1 cellular context compared by ENCODE assay signal in the genomic region with DNA sequence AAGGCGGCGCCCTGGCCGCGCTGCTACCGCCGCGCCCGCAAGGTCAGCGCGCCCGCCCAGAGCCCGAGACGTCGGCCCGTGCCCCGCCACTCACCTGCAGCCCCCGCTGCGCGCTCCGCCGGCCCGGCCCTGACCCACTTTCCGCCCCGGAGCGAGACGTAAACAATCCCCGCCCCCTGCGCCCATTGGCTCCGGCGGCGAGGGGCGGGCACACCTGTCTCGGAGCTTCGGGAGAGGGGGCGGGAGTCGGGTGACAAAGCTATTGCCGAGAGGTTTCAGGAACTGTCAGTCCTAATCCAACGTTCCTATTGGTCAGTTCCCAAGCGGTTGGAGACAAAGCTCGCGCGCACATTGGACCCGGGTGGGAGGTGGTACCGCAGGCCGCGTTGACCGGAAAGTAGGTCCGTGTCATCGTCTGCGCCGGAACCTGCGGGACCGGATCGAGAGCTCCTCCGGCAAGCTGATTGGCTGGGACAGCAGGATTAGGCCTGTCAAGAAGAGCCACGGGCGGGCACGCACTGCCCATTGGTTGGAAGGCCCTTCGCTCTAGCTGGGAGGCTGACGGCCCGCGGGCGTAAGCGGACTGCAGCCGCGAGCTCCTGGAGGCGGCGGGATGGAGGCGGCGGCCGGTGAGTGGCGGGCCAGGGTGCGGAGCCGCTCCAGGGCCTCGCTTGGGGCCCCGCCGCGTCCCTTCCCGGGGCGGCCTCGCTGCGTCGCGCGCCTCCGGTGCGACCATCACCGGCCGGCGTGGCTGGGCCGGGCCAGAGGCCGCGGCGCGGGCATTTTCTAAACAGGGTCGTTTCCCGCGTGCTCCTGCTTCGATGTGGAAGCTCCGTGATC.
TF ChIP-seq lines count a peak whose summit lies in the region.

A gene with protein sequence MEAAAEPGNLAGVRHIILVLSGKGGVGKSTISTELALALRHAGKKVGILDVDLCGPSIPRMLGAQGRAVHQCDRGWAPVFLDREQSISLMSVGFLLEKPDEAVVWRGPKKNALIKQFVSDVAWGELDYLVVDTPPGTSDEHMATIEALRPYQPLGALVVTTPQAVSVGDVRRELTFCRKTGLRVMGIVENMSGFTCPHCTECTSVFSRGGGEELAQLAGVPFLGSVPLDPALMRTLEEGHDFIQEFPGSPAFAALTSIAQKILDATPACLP (plus strand): TSS at position 553 of the 840 bp plus-strand sequence. CDS start 61 bp downstream, at position 614.
A gene (minus strand): TSS at position 164 of the 840 bp plus-strand sequence. CDS start 1,088 bp downstream, outside the sequence.

TF ChIP-seq in K562, 482 proteins besides CTCF, POLR2A, EP300 and RAD21 (continued from another document and continues in another):
- TF ChIP-seq, protein P1, sequence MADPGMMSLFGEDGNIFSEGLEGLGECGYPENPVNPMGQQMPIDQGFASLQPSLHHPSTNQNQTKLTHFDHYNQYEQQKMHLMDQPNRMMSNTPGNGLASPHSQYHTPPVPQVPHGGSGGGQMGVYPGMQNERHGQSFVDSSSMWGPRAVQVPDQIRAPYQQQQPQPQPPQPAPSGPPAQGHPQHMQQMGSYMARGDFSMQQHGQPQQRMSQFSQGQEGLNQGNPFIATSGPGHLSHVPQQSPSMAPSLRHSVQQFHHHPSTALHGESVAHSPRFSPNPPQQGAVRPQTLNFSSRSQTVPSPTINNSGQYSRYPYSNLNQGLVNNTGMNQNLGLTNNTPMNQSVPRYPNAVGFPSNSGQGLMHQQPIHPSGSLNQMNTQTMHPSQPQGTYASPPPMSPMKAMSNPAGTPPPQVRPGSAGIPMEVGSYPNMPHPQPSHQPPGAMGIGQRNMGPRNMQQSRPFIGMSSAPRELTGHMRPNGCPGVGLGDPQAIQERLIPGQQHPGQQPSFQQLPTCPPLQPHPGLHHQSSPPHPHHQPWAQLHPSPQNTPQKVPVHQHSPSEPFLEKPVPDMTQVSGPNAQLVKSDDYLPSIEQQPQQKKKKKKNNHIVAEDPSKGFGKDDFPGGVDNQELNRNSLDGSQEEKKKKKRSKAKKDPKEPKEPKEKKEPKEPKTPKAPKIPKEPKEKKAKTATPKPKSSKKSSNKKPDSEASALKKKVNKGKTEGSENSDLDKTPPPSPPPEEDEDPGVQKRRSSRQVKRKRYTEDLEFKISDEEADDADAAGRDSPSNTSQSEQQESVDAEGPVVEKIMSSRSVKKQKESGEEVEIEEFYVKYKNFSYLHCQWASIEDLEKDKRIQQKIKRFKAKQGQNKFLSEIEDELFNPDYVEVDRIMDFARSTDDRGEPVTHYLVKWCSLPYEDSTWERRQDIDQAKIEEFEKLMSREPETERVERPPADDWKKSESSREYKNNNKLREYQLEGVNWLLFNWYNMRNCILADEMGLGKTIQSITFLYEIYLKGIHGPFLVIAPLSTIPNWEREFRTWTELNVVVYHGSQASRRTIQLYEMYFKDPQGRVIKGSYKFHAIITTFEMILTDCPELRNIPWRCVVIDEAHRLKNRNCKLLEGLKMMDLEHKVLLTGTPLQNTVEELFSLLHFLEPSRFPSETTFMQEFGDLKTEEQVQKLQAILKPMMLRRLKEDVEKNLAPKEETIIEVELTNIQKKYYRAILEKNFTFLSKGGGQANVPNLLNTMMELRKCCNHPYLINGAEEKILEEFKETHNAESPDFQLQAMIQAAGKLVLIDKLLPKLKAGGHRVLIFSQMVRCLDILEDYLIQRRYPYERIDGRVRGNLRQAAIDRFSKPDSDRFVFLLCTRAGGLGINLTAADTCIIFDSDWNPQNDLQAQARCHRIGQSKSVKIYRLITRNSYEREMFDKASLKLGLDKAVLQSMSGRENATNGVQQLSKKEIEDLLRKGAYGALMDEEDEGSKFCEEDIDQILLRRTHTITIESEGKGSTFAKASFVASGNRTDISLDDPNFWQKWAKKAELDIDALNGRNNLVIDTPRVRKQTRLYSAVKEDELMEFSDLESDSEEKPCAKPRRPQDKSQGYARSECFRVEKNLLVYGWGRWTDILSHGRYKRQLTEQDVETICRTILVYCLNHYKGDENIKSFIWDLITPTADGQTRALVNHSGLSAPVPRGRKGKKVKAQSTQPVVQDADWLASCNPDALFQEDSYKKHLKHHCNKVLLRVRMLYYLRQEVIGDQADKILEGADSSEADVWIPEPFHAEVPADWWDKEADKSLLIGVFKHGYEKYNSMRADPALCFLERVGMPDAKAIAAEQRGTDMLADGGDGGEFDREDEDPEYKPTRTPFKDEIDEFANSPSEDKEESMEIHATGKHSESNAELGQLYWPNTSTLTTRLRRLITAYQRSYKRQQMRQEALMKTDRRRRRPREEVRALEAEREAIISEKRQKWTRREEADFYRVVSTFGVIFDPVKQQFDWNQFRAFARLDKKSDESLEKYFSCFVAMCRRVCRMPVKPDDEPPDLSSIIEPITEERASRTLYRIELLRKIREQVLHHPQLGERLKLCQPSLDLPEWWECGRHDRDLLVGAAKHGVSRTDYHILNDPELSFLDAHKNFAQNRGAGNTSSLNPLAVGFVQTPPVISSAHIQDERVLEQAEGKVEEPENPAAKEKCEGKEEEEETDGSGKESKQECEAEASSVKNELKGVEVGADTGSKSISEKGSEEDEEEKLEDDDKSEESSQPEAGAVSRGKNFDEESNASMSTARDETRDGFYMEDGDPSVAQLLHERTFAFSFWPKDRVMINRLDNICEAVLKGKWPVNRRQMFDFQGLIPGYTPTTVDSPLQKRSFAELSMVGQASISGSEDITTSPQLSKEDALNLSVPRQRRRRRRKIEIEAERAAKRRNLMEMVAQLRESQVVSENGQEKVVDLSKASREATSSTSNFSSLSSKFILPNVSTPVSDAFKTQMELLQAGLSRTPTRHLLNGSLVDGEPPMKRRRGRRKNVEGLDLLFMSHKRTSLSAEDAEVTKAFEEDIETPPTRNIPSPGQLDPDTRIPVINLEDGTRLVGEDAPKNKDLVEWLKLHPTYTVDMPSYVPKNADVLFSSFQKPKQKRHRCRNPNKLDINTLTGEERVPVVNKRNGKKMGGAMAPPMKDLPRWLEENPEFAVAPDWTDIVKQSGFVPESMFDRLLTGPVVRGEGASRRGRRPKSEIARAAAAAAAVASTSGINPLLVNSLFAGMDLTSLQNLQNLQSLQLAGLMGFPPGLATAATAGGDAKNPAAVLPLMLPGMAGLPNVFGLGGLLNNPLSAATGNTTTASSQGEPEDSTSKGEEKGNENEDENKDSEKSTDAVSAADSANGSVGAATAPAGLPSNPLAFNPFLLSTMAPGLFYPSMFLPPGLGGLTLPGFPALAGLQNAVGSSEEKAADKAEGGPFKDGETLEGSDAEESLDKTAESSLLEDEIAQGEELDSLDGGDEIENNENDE (IDR thresholded peaks at IDR 0.05; ENCODE audit: low read depth, low read length), result no peak
- no peak for TF ChIP-seq ZNF253 (CRISPR knock-in tag; conservative IDR thresholded peaks at IDR 0.05)
- no peak for TF ChIP-seq XRCC3 (IDR thresholded peaks at IDR 0.05)
- no peak; a peak in 1 of 4 replicates for TF ChIP-seq RCOR1 (IDR thresholded peaks at IDR 0.05; ENCODE audit: borderline replicate concordance in 1 of 2, low read depth in 2 of 2, low read length in 2 of 2)
- TF ChIP-seq WHSC1 (IDR thresholded peaks at IDR 0.05; ENCODE audit: low read length), result no peak
- TF ChIP-seq SRSF9 (IDR thresholded peaks at IDR 0.05; ENCODE audit: borderline replicate concordance, low read depth, low read length), result no peak
- TF ChIP-seq NFRKB (IDR thresholded peaks at IDR 0.05; ENCODE audit: low read depth), result no peak
- TF ChIP-seq, protein P2, sequence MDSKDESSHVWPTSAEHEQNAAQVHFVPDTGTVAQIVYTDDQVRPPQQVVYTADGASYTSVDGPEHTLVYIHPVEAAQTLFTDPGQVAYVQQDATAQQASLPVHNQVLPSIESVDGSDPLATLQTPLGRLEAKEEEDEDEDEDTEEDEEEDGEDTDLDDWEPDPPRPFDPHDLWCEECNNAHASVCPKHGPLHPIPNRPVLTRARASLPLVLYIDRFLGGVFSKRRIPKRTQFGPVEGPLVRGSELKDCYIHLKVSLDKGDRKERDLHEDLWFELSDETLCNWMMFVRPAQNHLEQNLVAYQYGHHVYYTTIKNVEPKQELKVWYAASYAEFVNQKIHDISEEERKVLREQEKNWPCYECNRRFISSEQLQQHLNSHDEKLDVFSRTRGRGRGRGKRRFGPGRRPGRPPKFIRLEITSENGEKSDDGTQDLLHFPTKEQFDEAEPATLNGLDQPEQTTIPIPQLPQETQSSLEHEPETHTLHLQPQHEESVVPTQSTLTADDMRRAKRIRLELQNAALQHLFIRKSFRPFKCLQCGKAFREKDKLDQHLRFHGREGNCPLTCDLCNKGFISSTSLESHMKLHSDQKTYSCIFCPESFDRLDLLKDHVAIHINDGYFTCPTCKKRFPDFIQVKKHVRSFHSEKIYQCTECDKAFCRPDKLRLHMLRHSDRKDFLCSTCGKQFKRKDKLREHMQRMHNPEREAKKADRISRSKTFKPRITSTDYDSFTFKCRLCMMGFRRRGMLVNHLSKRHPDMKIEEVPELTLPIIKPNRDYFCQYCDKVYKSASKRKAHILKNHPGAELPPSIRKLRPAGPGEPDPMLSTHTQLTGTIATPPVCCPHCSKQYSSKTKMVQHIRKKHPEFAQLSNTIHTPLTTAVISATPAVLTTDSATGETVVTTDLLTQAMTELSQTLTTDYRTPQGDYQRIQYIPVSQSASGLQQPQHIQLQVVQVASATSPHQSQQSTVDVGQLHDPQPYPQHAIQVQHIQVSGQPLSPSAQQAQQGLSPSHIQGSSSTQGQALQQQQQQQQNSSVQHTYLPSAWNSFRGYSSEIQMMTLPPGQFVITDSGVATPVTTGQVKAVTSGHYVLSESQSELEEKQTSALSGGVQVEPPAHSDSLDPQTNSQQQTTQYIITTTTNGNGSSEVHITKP (IDR thresholded peaks at IDR 0.05; ENCODE audit: partially characterized antibody), result no peak
- TF ChIP-seq, protein P3, sequence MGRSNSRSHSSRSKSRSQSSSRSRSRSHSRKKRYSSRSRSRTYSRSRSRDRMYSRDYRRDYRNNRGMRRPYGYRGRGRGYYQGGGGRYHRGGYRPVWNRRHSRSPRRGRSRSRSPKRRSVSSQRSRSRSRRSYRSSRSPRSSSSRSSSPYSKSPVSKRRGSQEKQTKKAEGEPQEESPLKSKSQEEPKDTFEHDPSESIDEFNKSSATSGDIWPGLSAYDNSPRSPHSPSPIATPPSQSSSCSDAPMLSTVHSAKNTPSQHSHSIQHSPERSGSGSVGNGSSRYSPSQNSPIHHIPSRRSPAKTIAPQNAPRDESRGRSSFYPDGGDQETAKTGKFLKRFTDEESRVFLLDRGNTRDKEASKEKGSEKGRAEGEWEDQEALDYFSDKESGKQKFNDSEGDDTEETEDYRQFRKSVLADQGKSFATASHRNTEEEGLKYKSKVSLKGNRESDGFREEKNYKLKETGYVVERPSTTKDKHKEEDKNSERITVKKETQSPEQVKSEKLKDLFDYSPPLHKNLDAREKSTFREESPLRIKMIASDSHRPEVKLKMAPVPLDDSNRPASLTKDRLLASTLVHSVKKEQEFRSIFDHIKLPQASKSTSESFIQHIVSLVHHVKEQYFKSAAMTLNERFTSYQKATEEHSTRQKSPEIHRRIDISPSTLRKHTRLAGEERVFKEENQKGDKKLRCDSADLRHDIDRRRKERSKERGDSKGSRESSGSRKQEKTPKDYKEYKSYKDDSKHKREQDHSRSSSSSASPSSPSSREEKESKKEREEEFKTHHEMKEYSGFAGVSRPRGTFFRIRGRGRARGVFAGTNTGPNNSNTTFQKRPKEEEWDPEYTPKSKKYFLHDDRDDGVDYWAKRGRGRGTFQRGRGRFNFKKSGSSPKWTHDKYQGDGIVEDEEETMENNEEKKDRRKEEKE (IDR thresholded peaks at IDR 0.05; ENCODE audit: borderline replicate concordance in 1 of 2, control insufficient read depth in 1 of 2, low read depth in 2 of 2, low read length in 1 of 2), result no peak
- no peak for TF ChIP-seq BRCA1 (IDR thresholded peaks at IDR 0.05)
- no peak for TF ChIP-seq BRCA1 (CRISPR knock-in tag; IDR thresholded peaks at IDR 0.05)
- TF ChIP-seq, protein P4, sequence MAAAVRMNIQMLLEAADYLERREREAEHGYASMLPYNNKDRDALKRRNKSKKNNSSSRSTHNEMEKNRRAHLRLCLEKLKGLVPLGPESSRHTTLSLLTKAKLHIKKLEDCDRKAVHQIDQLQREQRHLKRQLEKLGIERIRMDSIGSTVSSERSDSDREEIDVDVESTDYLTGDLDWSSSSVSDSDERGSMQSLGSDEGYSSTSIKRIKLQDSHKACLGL (CRISPR knock-in tag; IDR thresholded peaks at IDR 0.05; ENCODE audit: borderline replicate concordance, poor library complexity, severe bottlenecking), result no peak
- no peak for TF ChIP-seq CSDE1 (IDR thresholded peaks at IDR 0.05)
- no peak for TF ChIP-seq ZSCAN29 (IDR thresholded peaks at IDR 0.05)
- peak; percentile 21; the same call in 1 of the 2 replicates for TF ChIP-seq MAFK (IDR thresholded peaks at IDR 0.05; ENCODE audit: low read length)
- TF ChIP-seq MYBL2 (IDR thresholded peaks at IDR 0.05; ENCODE audit: low read depth), result no peak
- TF ChIP-seq MYBL2 (CRISPR knock-in tag; IDR thresholded peaks at IDR 0.05; ENCODE audit: borderline replicate concordance), result no peak
- TF ChIP-seq SMARCA5 (IDR thresholded peaks at IDR 0.05), result no peak
- TF ChIP-seq, protein P5, sequence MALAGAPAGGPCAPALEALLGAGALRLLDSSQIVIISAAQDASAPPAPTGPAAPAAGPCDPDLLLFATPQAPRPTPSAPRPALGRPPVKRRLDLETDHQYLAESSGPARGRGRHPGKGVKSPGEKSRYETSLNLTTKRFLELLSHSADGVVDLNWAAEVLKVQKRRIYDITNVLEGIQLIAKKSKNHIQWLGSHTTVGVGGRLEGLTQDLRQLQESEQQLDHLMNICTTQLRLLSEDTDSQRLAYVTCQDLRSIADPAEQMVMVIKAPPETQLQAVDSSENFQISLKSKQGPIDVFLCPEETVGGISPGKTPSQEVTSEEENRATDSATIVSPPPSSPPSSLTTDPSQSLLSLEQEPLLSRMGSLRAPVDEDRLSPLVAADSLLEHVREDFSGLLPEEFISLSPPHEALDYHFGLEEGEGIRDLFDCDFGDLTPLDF (CRISPR knock-in tag; IDR thresholded peaks at IDR 0.05), result no peak
- peak; percentile 87 for TF ChIP-seq FOXK2 (conservative IDR thresholded peaks at IDR 0.05 in 1 of 2, IDR thresholded peaks at IDR 0.05 in 1 of 2; ENCODE audit: low read depth in 2 of 2)
- 0 out of 2 replicates have a peak, but pooled peaks have one; percentile 15 for TF ChIP-seq ZNF57 (CRISPR knock-in tag; IDR thresholded peaks at IDR 0.05)
- no peak for TF ChIP-seq MTF1 (CRISPR knock-in tag; IDR thresholded peaks at IDR 0.05; ENCODE audit: borderline replicate concordance)
- TF ChIP-seq RBM17 (IDR thresholded peaks at IDR 0.05; ENCODE audit: borderline replicate concordance, low read depth, low read length), result no peak
- TF ChIP-seq MCM7 (IDR thresholded peaks at IDR 0.05), result no peak
- TF ChIP-seq, protein P6, sequence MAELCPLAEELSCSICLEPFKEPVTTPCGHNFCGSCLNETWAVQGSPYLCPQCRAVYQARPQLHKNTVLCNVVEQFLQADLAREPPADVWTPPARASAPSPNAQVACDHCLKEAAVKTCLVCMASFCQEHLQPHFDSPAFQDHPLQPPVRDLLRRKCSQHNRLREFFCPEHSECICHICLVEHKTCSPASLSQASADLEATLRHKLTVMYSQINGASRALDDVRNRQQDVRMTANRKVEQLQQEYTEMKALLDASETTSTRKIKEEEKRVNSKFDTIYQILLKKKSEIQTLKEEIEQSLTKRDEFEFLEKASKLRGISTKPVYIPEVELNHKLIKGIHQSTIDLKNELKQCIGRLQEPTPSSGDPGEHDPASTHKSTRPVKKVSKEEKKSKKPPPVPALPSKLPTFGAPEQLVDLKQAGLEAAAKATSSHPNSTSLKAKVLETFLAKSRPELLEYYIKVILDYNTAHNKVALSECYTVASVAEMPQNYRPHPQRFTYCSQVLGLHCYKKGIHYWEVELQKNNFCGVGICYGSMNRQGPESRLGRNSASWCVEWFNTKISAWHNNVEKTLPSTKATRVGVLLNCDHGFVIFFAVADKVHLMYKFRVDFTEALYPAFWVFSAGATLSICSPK (IDR thresholded peaks at IDR 0.05; ENCODE audit: borderline replicate concordance), result no peak
